8 cellular contexts compared by ENCODE assay signal in the genomic region with DNA sequence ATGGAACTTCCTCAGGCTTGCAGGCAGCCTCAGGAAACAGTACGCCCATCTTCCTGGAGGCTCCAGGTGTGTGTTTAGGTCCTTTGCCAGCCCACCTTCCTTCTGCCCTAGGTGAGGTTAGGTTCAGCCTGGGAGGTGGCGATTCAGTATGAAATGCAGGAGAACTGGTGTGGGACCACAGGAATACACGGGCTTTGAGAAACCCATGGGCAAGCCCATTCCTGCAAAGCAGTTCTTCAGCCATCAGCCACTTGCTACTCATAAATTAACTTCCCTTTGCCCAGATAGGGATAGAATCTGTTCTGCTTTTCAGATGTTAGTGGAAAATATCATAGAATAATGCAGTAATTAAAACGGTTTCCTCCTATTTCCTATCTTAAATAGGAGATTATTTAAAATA. TPM values are rescaled to one million over a fixed set of nuclear protein-coding genes. Genes with fewer than 3 reads are reported as not detected.
DNase-seq lines count a peak whose midpoint lies in the region; ATAC-seq, FAIRE-seq and TF ChIP-seq lines count a peak whose summit lies in the region.

No MANE protein-coding gene starts in this region.

- CTCF ChIA-PET in Calu3 (lab: Charles Lee), result interaction anchor here (1.0 to 1.2 kb wide), 3 partner anchors 9 to 33 kb away, joined by 3 to 6 read pairs (median 3); no protein-coding TSS in a partner anchor

- no peak overlapping the region for H3K4me3 ChIP-seq in brain microvascular endothelial cell (ENCODE audit: low read depth, low read length)

- no peaks in the 10 kb centered on the region for H3K36me3 ChIP-seq in brain microvascular endothelial cell (replicated peaks)

- no TSS peak for BruUV-seq in Calu3 (replicated peaks; lab: Mats Ljungman, UMichigan)

- no peaks in the 10 kb centered on the region for H3K9me3 Mint-ChIP-seq in Calu3 (ENCODE audit: low read depth, unreplicated experiment)
- H3K9me3 Mint-ChIP-seq in natural killer cell, result no peaks in the 10 kb centered on the region

- TF ChIP-seq CTCF in Calu3 (IDR thresholded peaks at IDR 0.05; ENCODE audit: unreplicated experiment) (no peak), brain microvascular endothelial cell (IDR thresholded peaks at IDR 0.05; ENCODE audit: low read depth, low read length, missing control alignments) (no peak), natural killer cell (IDR thresholded peaks at IDR 0.05) (no peak)

- peak overlapping the region; percentile 28 for H3K27ac ChIP-seq in brain microvascular endothelial cell

- in situ Hi-C loops in brain microvascular endothelial cell (cut with HindIII; ENCODE audit: low pct_ligation_motif_present, low sequenced_read_pairs), result no loop called here

- no peaks in the 10 kb centered on the region for H3K27me3 Mint-ChIP-seq in Calu3 (ENCODE audit: unreplicated experiment)
- H3K27me3 Mint-ChIP-seq in natural killer cell (ENCODE audit: low read depth in 2 of 2), result no peaks in the 10 kb centered on the region

- intact Hi-C loops in Calu3 (cut with micrococcal nuclease; ENCODE audit: unreplicated experiment) (no loop called here), natural killer cell (cut with micrococcal nuclease) (loop anchor here (2.0 to 5.0 kb wide), 3 partner anchors 25 to 45 kb away; partner anchors contain the start of gene TBC1D14)

- no peaks in the 10 kb centered on the region for H3K27me3 ChIP-seq in brain microvascular endothelial cell (replicated peaks)

- peaks cover 41% of the 10 kb centered on the region for H3K4me1 Mint-ChIP-seq in Calu3 (ENCODE audit: low read depth, unreplicated experiment)
- H3K4me1 Mint-ChIP-seq in natural killer cell, result peaks cover 65 to 77% of the 10 kb centered on the region in 2 donors

- H3K36me3 Mint-ChIP-seq in Calu3 (ENCODE audit: insufficient read depth, unreplicated experiment) (peaks cover 12% of the 10 kb centered on the region), natural killer cell (no peaks in the 10 kb centered on the region)

- DNase-seq in Calu3 (no peak), brain microvascular endothelial cell (no peak), natural killer cell (no peak), NCI-H1436 (lab: John Stamatoyannopoulos, UW) (no peak), RCC 7860 (ENCODE audit: low spot score) (no peak)

- no peak for FAIRE-seq in RCC 7860 (lab: Jason Lieb, UNC)

- H3K4me3 Mint-ChIP-seq in Calu3 (ENCODE audit: low read depth, unreplicated experiment), result peak overlapping the region; percentile 55
- H3K4me3 Mint-ChIP-seq in natural killer cell, result peak overlapping the region; percentile 90

- H3K27ac Mint-ChIP-seq in Calu3 (ENCODE audit: unreplicated experiment), result no peak overlapping the region
- H3K27ac Mint-ChIP-seq in natural killer cell, result peak overlapping the region; percentile 88 to 91

- ATAC-seq in HG03575 (IDR thresholded peaks at IDR 0.05; ENCODE audit: extremely low read depth, insufficient number of reproducible peaks, low FRiP score, unreplicated experiment), result peak; percentile 5
- ATAC-seq in natural killer cell, result no peak
- ATAC-seq in GM21526 (IDR thresholded peaks at IDR 0.05; ENCODE audit: low FRiP score, unreplicated experiment), result no peak
- ATAC-seq in GM18520 (IDR thresholded peaks at IDR 0.05; ENCODE audit: unreplicated experiment), result no peak

RNA-seq across cellular contexts. Expression of gene TBC1D14, which starts 32.2 kb away (rescaled TPM):
- total RNA-seq in Calu3 (2022), result 26.1 and 26.4 TPM in 2 replicates
- 10 to 100 TPM; 36.0 to 54.7 (median 53.2) TPM for total RNA-seq in natural killer cell
